In genomic region chr4:155339588-155339987, GRCh38 we compare ENCODE assay signal across 19 cellular contexts. TPM values are rescaled to one million over a fixed set of nuclear protein-coding genes. Genes with fewer than 3 reads are reported as not detected.
A peak's percentile ranks its signal among the peaks of the same experiment; 100 is the strongest.
DNase-seq lines count a peak whose midpoint lies in the region; FAIRE-seq and TF ChIP-seq lines count a peak whose summit lies in the region.
"Had no signal": no experiment of that assay in that cellular context is flagged by ENCODE, and none has a peak within 500 bp of the region (broad histone marks: within the 10 kb centered on the region; RNA-seq: fewer than 3 reads in every experiment).

No MANE protein-coding gene starts in this region.

- H3K36me3 ChIP-seq in small intestine (ENCODE audit: control insufficient read depth in 2 of 2, insufficient read depth in 2 of 2, low read length in 2 of 2) = no peaks in the 10 kb centered on the region
- H3K36me3 ChIP-seq in WERI-Rb-1 = 0 out of 2 replicates have a peak, but pooled peaks cover 4% of the 10 kb centered on the region
- H3K36me3 ChIP-seq: BLaER1, SJCRH30 had no signal

- H3K27me3 ChIP-seq in small intestine (ENCODE audit: control insufficient read depth in 2 of 2, insufficient read depth in 2 of 2, low read length in 2 of 2) (no peaks in the 10 kb centered on the region), WERI-Rb-1 (ENCODE audit: insufficient read depth, low read depth, severe bottlenecking) (no peaks in the 10 kb centered on the region)
- H3K27me3 ChIP-seq: BLaER1, SJCRH30 had no signal

- TF ChIP-seq CTCF in epithelial cell of proximal tubule (conservative IDR thresholded peaks at IDR 0.05; ENCODE audit: low read depth, low read length) = no peak
- TF ChIP-seq CTCF in WERI-Rb-1 (IDR thresholded peaks at IDR 0.05; ENCODE audit: low read depth, low read length) = no peak

- no peak overlapping the region for H3K4me3 ChIP-seq in epithelial cell of proximal tubule (ENCODE audit: low read depth, low read length)
- H3K4me3 ChIP-seq in small intestine (ENCODE audit: low read depth in 1 of 2, low read length in 2 of 2) = no peak overlapping the region
- no peak overlapping the region for H3K4me3 ChIP-seq in WERI-Rb-1 (ENCODE audit: low read depth, low read length)
- H3K4me3 ChIP-seq: BLaER1, GM23248, K562, SJCRH30 had no signal

- DNase-seq in DMS53 treated with DMSO at 0.1 percent for 48 hours (lab: John Stamatoyannopoulos, UW; ENCODE audit: unreplicated experiment) (peak; percentile 14), NCI-H1105 treated with DMSO at 0.1 percent for 48 hours (lab: John Stamatoyannopoulos, UW) (peak; percentile 24), epithelial cell of proximal tubule (ENCODE audit: low read depth) (peak; percentile 36), small intestine (peak; percentile 4), WERI-Rb-1 (no peak), inferior parietal cortex (ENCODE audit: extremely low spot score) (no peak), mucosa of gallbladder (ENCODE audit: low spot score) (no peak)
- DNase-seq: GM23248, NCI-H1092 treated with DMSO at 0.1 percent for 48 hours, NCI-H187, NCI-H2171, SJCRH30 had no signal

- H3K27ac ChIP-seq in small intestine (ENCODE audit: low read depth in 1 of 2, low read length in 1 of 2) = no peak overlapping the region
- H3K27ac ChIP-seq in WERI-Rb-1 = no peak overlapping the region
- H3K27ac ChIP-seq: BLaER1, GM23248, RWPE1, SJCRH30 had no signal

- FAIRE-seq in small intestine (lab: Jason Lieb, UNC) = no peak
- FAIRE-seq: G401.6, GM12892, GM19239, HTR-8/SVneo, K562 had no signal

- H3K4me1 ChIP-seq in small intestine (ENCODE audit: control insufficient read depth in 2 of 2, insufficient read depth in 1 of 2, low read depth in 1 of 2, low read length in 1 of 2) = no peaks in the 10 kb centered on the region
- H3K4me1 ChIP-seq: BLaER1, SJCRH30 had no signal

- H3K9me3 ChIP-seq in small intestine (ENCODE audit: control insufficient read depth, low read depth) (no peaks in the 10 kb centered on the region), WERI-Rb-1 (ENCODE audit: severe bottlenecking) (no peaks in the 10 kb centered on the region)
- H3K9me3 ChIP-seq: SJCRH30 had no signal

- 46 to 67% (median 67%) methylated on average over 6 of the region's 6 CpGs for WGBS in small intestine, 3 donors

RNA-seq across cellular contexts. Expression of gene MAP9, which starts 37.2 kb away (rescaled TPM):
- total RNA-seq in epithelial cell of proximal tubule (7.5 and 9.8 TPM in 2 replicates), mucosa of gallbladder (20.4 TPM)
- polyA plus RNA-seq in small intestine = 1 to 10 TPM in 1 of 3 donors, under 1 TPM in 2; 0.22 to 2.4 (median 0.54) TPM

Comparison
In these comparisons a context has a peak if more than half of its experiments do, and no peak if none do; other contexts are left out.
1. DNase-seq: peak in DMS53 treated with DMSO at 0.1 percent for 48 hours (single experiment), NCI-H1105 treated with DMSO at 0.1 percent for 48 hours (single experiment), epithelial cell of proximal tubule (single experiment) and small intestine (single experiment); none in WERI-Rb-1 (single experiment), inferior parietal cortex (single experiment) and mucosa of gallbladder (single experiment).